ENCODE assay signal across 13 cellular contexts in genomic region chr7:86958380-86958779, GRCh38.
DNase-seq lines count a peak whose midpoint lies in the region; ATAC-seq and TF ChIP-seq lines count a peak whose summit lies in the region.
"Had no signal": no experiment of that assay in that cellular context is flagged by ENCODE, and none has a peak within 500 bp of the region (broad histone marks: within the 10 kb centered on the region; RNA-seq: fewer than 3 reads in every experiment).

No MANE protein-coding gene starts in this region.

- peaks cover 19% of the 10 kb centered on the region; the same call in 2 of the 3 replicates for H3K36me3 Mint-ChIP-seq in GM23338 (ENCODE audit: low read depth)
- H3K36me3 Mint-ChIP-seq in WTC11 = peaks cover 19% of the 10 kb centered on the region
- H3K36me3 Mint-ChIP-seq: CD14-positive monocyte; CD8-positive, alpha-beta T cell had no signal

- POLR2A ChIA-PET in WTC11 (lab: Charles Lee) = no interaction called here

- CTCF ChIA-PET in WTC11 (lab: Charles Lee) = no interaction called here

- H3K9me3 Mint-ChIP-seq in GM23338 (peaks cover 16% of the 10 kb centered on the region), WTC11 (peaks cover 13% of the 10 kb centered on the region)

- peaks cover 10% of the 10 kb centered on the region; the same call in 1 of the 2 replicates for H3K4me1 ChIP-seq in GM23338 (ENCODE audit: insufficient read depth)
- H3K4me1 ChIP-seq: HAP-1 had no signal

- peaks cover 65% of the 10 kb centered on the region for H3K79me2 ChIP-seq in GM23338 (replicated peaks; ENCODE audit: insufficient read depth)

- H3K27ac ChIP-seq in GM23338 (ENCODE audit: low read depth) (no peak overlapping the region), dorsolateral prefrontal cortex (peak overlapping the region in 7 of 59 donors; percentile 10 to 90 (median 39))

- no peak overlapping the region for H3K27ac Mint-ChIP-seq in GM23338
- no peak overlapping the region for H3K27ac Mint-ChIP-seq in WTC11
- H3K27ac Mint-ChIP-seq: CD8-positive, alpha-beta T cell had no signal

- H3K4me3 Mint-ChIP-seq in GM23338 = no peak overlapping the region
- no peak overlapping the region for H3K4me3 Mint-ChIP-seq in WTC11
- H3K4me3 Mint-ChIP-seq: CD14-positive monocyte; CD8-positive, alpha-beta T cell had no signal

- H3F3A ChIP-seq in GM23338 (replicated peaks; ENCODE audit: low read depth) = no peaks in the 10 kb centered on the region

- ATAC-seq in GM23338 = no peak
- peak; percentile 51; the same call in 1 of the 2 replicates for ATAC-seq in WTC11
- ATAC-seq in left colon = peak; percentile 96
- ATAC-seq in GM21529 (IDR thresholded peaks at IDR 0.05; ENCODE audit: unreplicated experiment) = no peak
- ATAC-seq: CD8-positive, alpha-beta T cell; GM12878 had no signal

- no peaks in the 10 kb centered on the region for H3K27me3 ChIP-seq in GM23338 (ENCODE audit: insufficient read depth)
- no peaks in the 10 kb centered on the region for H3K27me3 ChIP-seq in dorsolateral prefrontal cortex

- H3K27me3 Mint-ChIP-seq in GM23338 (ENCODE audit: insufficient read depth, low read depth, poor library complexity) (peaks cover 3% of the 10 kb centered on the region), WTC11 (ENCODE audit: low read depth) (no peaks in the 10 kb centered on the region)

- H2AFZ ChIP-seq in GM23338 = no peak overlapping the region

- H3K9me2 ChIP-seq in GM23338 (ENCODE audit: insufficient read depth) = no peaks in the 10 kb centered on the region

- no peaks in the 10 kb centered on the region for H3K36me3 ChIP-seq in GM23338 (ENCODE audit: insufficient read depth)
- H3K36me3 ChIP-seq: HAP-1 had no signal

- intact Hi-C loops in left colon (cut with DNase I, micrococcal nuclease) = no loop called here
- intact Hi-C loops in dorsolateral prefrontal cortex (cut with DNase I) = no loop called here

- H3K4me3 ChIP-seq in GM23338 = no peak overlapping the region
- H3K4me3 ChIP-seq in dorsolateral prefrontal cortex = no peak overlapping the region
- H3K4me3 ChIP-seq: GM12878, HAP-1 had no signal

- no peaks in the 10 kb centered on the region; the same call in 1 of the 2 replicates for H4K20me1 ChIP-seq in GM23338 (replicated peaks; ENCODE audit: insufficient read depth)

- TF ChIP-seq CTCF in GM23338 (conservative IDR thresholded peaks at IDR 0.05; ENCODE audit: low read depth in 2 of 2) (no peak), WTC11 (IDR thresholded peaks at IDR 0.05) (no peak), dorsolateral prefrontal cortex (IDR thresholded peaks at IDR 0.05 in 54 of 56, conservative IDR thresholded peaks at IDR 0.05 in 2 of 56; ENCODE audit: low read depth in 1 of 56, partially characterized antibody in 56 of 56) (no peak)

- H3K4me1 Mint-ChIP-seq in GM23338 (peaks cover 14% of the 10 kb centered on the region), WTC11 (peaks cover 24% of the 10 kb centered on the region)
- H3K4me1 Mint-ChIP-seq: CD14-positive monocyte had no signal

- H3K4me2 ChIP-seq in GM23338 = no peak overlapping the region

- DNase-seq in GM23338 (ENCODE audit: low spot score) = peak; percentile 51
- no peak for DNase-seq in WTC11 (ENCODE audit: low spot score)
- no peak for DNase-seq in left colon
- no peak for DNase-seq in dorsolateral prefrontal cortex
- DNase-seq in NCI-H774 (lab: John Stamatoyannopoulos, UW) = no peak
- DNase-seq in AG20443 (ENCODE audit: low spot score) = no peak
- DNase-seq: CD8-positive, alpha-beta T cell; COR-L47; GOT3 had no signal

TF ChIP-seq in GM23338, 12 proteins besides CTCF, POLR2A, EP300 and RAD21 (continues in another document):
- no peak for TF ChIP-seq NANOG (IDR thresholded peaks at IDR 0.05; ENCODE audit: borderline replicate concordance)
- no peak for TF ChIP-seq EZH2 (IDR thresholded peaks at IDR 0.05; ENCODE audit: low read depth, unreplicated experiment)
- TF ChIP-seq ETS1 (IDR thresholded peaks at IDR 0.05) = no peak
- no peak for TF ChIP-seq JUNB (IDR thresholded peaks at IDR 0.05; ENCODE audit: unreplicated experiment)
- TF ChIP-seq CREB1 (CRISPR knock-in tag; IDR thresholded peaks at IDR 0.05; ENCODE audit: low read depth) = no peak
- no peak for TF ChIP-seq ZNF331 (CRISPR knock-in tag; IDR thresholded peaks at IDR 0.05; ENCODE audit: low read depth)

TF ChIP-seq in WTC11, 78 proteins besides CTCF, POLR2A, EP300 and RAD21:
- TF ChIP-seq GTF2I (CRISPR knock-in tag; conservative IDR thresholded peaks at IDR 0.05) (no peak), NFYB (CRISPR knock-in tag; conservative IDR thresholded peaks at IDR 0.05; ENCODE audit: low read depth) (no peak), OVOL2 (CRISPR knock-in tag; IDR thresholded peaks at IDR 0.05; ENCODE audit: borderline replicate concordance) (no peak), ELF4 (CRISPR knock-in tag; IDR thresholded peaks at IDR 0.05; ENCODE audit: low read depth) (no peak), ZBTB43 (CRISPR knock-in tag; IDR thresholded peaks at IDR 0.05) (no peak), PRDM15 (CRISPR knock-in tag; IDR thresholded peaks at IDR 0.05) (no peak), STAT6 (CRISPR knock-in tag; conservative IDR thresholded peaks at IDR 0.05; ENCODE audit: low read depth) (no peak)
TF ChIP-seq in WTC11: peak in this region for 0.

Comparison
In these comparisons a context has a peak if more than half of its experiments do, and no peak if none do; other contexts are left out.
1. ATAC-seq: peak in WTC11 (single experiment) and left colon (single experiment); none in GM23338 (single experiment) and GM21529 (single experiment).